ENCODE assay signal across 1 cellular context in genomic region chr18:58277457-58277739, GRCh38.
TF ChIP-seq lines count a peak whose summit lies in the region.

No MANE protein-coding gene starts in this region.

TF ChIP-seq in GM12878, 131 proteins besides CTCF, POLR2A, EP300 and RAD21 (continued from another document):
- TF ChIP-seq IRF3 (IDR thresholded peaks at IDR 0.05): no peak
